23 cellular contexts compared by ENCODE assay signal in genomic region chrX:154652311-154653047, GRCh38. TPM values are rescaled to one million over a fixed set of nuclear protein-coding genes. Genes with fewer than 3 reads are reported as not detected.
DNase-seq lines count a peak whose midpoint lies in the region; ATAC-seq and TF ChIP-seq lines count a peak whose summit lies in the region.
"Had no signal": no experiment of that assay in that cellular context is flagged by ENCODE, and none has a peak within 500 bp of the region (broad histone marks: within the 10 kb centered on the region; RNA-seq: fewer than 3 reads in every experiment).

No MANE protein-coding gene starts in this region.

- no peak overlapping the region for H3K4ac ChIP-seq in IMR-90 (ENCODE audit: low read depth, low read length)

- H3K9me3 ChIP-seq in IMR-90 (ENCODE audit: control insufficient read depth, insufficient read depth, low read length): no peaks in the 10 kb centered on the region; the same call in 1 of the 2 replicates
- H3K9me3 ChIP-seq: BE2C had no signal

- no peak for TF ChIP-seq RAD21 in IMR-90 (IDR thresholded peaks at IDR 0.05; ENCODE audit: low read length)

- H3K27me3 Mint-ChIP-seq in activated naive CD8-positive, alpha-beta T cell treated with anti-CD3 and anti-CD28 coated beads for 36 hours: no peaks in the 10 kb centered on the region
- H3K27me3 Mint-ChIP-seq in activated naive CD8-positive, alpha-beta T cell treated with anti-CD3 and anti-CD28 coated beads, Interleukin-2, amount 50 U/mL, for 24 hours: no peaks in the 10 kb centered on the region

- no peak overlapping the region for H3K9ac ChIP-seq in IMR-90 (ENCODE audit: low read depth, low read length)

- no peak overlapping the region for H4K91ac ChIP-seq in IMR-90 (ENCODE audit: insufficient read depth, low read depth, low read length)

- POLR2A ChIA-PET in IMR-90 (lab: Charles Lee; ENCODE audit: unreplicated experiment) (no interaction called here), GM10248 (lab: Yijun Ruan, JAX) (no interaction called here)

- H3K4me1 Mint-ChIP-seq in activated naive CD8-positive, alpha-beta T cell treated with anti-CD3 and anti-CD28 coated beads for 36 hours: no peaks in the 10 kb centered on the region
- H3K4me1 Mint-ChIP-seq in activated naive CD8-positive, alpha-beta T cell treated with anti-CD3 and anti-CD28 coated beads, Interleukin-2, amount 50 U/mL, for 24 hours: no peaks in the 10 kb centered on the region
- H3K4me1 Mint-ChIP-seq: CD4-positive, CD25-positive, alpha-beta regulatory T cell; CD8-positive, alpha-beta memory T cell; GM23338 had no signal

- H2BK20ac ChIP-seq in IMR-90 (ENCODE audit: low read depth, low read length): no peak overlapping the region

- peak overlapping the region; percentile 55; the same call in 1 of the 2 replicates for H3K4me3 ChIP-seq in IMR-90 (ENCODE audit: insufficient read depth, low read depth, low read length)
- H3K4me3 ChIP-seq: GM23338 had no signal

- dilution Hi-C loops in IMR-90 (cut with HindIII; ENCODE audit: low sequenced_read_pairs, unreplicated experiment): no loop called here

- no peak overlapping the region for H3K56ac ChIP-seq in IMR-90 (ENCODE audit: extremely low read depth, insufficient read depth, low read length)

- no peaks in the 10 kb centered on the region for H3K9me3 Mint-ChIP-seq in activated naive CD8-positive, alpha-beta T cell treated with anti-CD3 and anti-CD28 coated beads for 36 hours
- H3K9me3 Mint-ChIP-seq in activated naive CD8-positive, alpha-beta T cell treated with anti-CD3 and anti-CD28 coated beads, Interleukin-2, amount 50 U/mL, for 24 hours: no peaks in the 10 kb centered on the region
- H3K9me3 Mint-ChIP-seq: CD8-positive, alpha-beta memory T cell; GM23338; HFFc6 had no signal

- no peak overlapping the region for H3K4me2 ChIP-seq in IMR-90 (ENCODE audit: low read depth, low read length)
- H3K4me2 ChIP-seq: GM23338 had no signal

- peak overlapping the region; percentile 25 for H3K4me3 Mint-ChIP-seq in activated naive CD8-positive, alpha-beta T cell treated with anti-CD3 and anti-CD28 coated beads for 36 hours
- no peak overlapping the region for H3K4me3 Mint-ChIP-seq in activated naive CD8-positive, alpha-beta T cell treated with anti-CD3 and anti-CD28 coated beads, Interleukin-2, amount 50 U/mL, for 24 hours
- H3K4me3 Mint-ChIP-seq: CD4-positive, CD25-positive, alpha-beta regulatory T cell; CD8-positive, alpha-beta memory T cell; GM23338; HFFc6 had no signal

- H3K27ac Mint-ChIP-seq in activated naive CD8-positive, alpha-beta T cell treated with anti-CD3 and anti-CD28 coated beads for 36 hours: no peak overlapping the region
- H3K27ac Mint-ChIP-seq in activated naive CD8-positive, alpha-beta T cell treated with anti-CD3 and anti-CD28 coated beads, Interleukin-2, amount 50 U/mL, for 24 hours: no peak overlapping the region
- H3K27ac Mint-ChIP-seq: CD4-positive, CD25-positive, alpha-beta regulatory T cell; CD8-positive, alpha-beta memory T cell; GM23338; HFFc6 had no signal

- TF ChIP-seq CTCF in IMR-90 (conservative IDR thresholded peaks at IDR 0.05; ENCODE audit: low read depth, low read length) (no peak), GM10248 (IDR thresholded peaks at IDR 0.05; ENCODE audit: control extremely low read depth, extremely low read depth, low read depth, missing control alignments) (no peak)

- H3K36me3 Mint-ChIP-seq in activated naive CD8-positive, alpha-beta T cell treated with anti-CD3 and anti-CD28 coated beads for 36 hours: no peaks in the 10 kb centered on the region
- H3K36me3 Mint-ChIP-seq in activated naive CD8-positive, alpha-beta T cell treated with anti-CD3 and anti-CD28 coated beads, Interleukin-2, amount 50 U/mL, for 24 hours (ENCODE audit: low read depth): no peaks in the 10 kb centered on the region
- H3K36me3 Mint-ChIP-seq: CD4-positive, CD25-positive, alpha-beta regulatory T cell; CD8-positive, alpha-beta memory T cell had no signal

- H3K27ac ChIP-seq in IMR-90 (ENCODE audit: insufficient read depth, low read length): no peak overlapping the region
- H3K27ac ChIP-seq: HL-60 had no signal

- intact Hi-C loops in IMR-90 (cut with micrococcal nuclease) (no loop called here), posterior vena cava (cut with DNase I) (no loop called here), Right ventricle myocardium inferior (cut with DNase I) (no loop called here)

- no peak overlapping the region for H3K23ac ChIP-seq in IMR-90 (ENCODE audit: low read depth, low read length)

- no peak for ATAC-seq in activated naive CD8-positive, alpha-beta T cell treated with anti-CD3 and anti-CD28 coated beads, Interleukin-2, amount 50 U/mL, for 24 hours
- ATAC-seq in IMR-90 (ENCODE audit: low read depth) (no peak), Right ventricle myocardium inferior (no peak)
- ATAC-seq: GM23338, HCT116 had no signal

- BruUV-seq in IMR-90 (replicated peaks; lab: Mats Ljungman, UMichigan): no TSS peak

- H4K5ac ChIP-seq in IMR-90 (ENCODE audit: low read depth, low read length): no peak overlapping the region

- H4K8ac ChIP-seq in IMR-90 (ENCODE audit: low read depth in 2 of 2, low read length in 2 of 2): no peak overlapping the region

- H2BK5ac ChIP-seq in IMR-90 (ENCODE audit: low read depth, low read length, poor library complexity, severe bottlenecking): no peak overlapping the region

- 75% methylated on average over 16 of the region's 30 CpGs; no CpG with 5 or more reads in 1 of the 2 experiments for WGBS in IMR-90 (ENCODE audit: extremely low coverage in 2 of 2, insufficient read length in 1 of 2), 2 experiments

- H3K18ac ChIP-seq in IMR-90 (ENCODE audit: low read depth, low read length): no peak overlapping the region

- H2BK120ac ChIP-seq in IMR-90 (ENCODE audit: low read depth, low read length): no peak overlapping the region

- no peaks in the 10 kb centered on the region for H4K20me1 ChIP-seq in IMR-90 (ENCODE audit: insufficient read depth, low read length)

- no peak overlapping the region for H2AFZ ChIP-seq in IMR-90 (replicated peaks; ENCODE audit: low read length, poor library complexity)
- H2AFZ ChIP-seq: GM23338 had no signal

- no peaks in the 10 kb centered on the region; the same call in 1 of the 2 replicates for H3K27me3 ChIP-seq in IMR-90 (ENCODE audit: control insufficient read depth, insufficient read depth, low read length)
- H3K27me3 ChIP-seq: BE2C had no signal

- H3K4me1 ChIP-seq in IMR-90 (ENCODE audit: control insufficient read depth, insufficient read depth, low read length): no peaks in the 10 kb centered on the region
- H3K4me1 ChIP-seq: BE2C had no signal

- TF ChIP-seq POLR2A in IMR-90 (IDR thresholded peaks at IDR 0.05; ENCODE audit: low read depth, low read length): no peak

- no peak overlapping the region for H2BK15ac ChIP-seq in IMR-90 (ENCODE audit: low read depth, low read length)

- CTCF ChIA-PET in IMR-90 (lab: Yijun Ruan, JAX) (no interaction called here), GM10248 (lab: Yijun Ruan, JAX) (no interaction called here)

- H3K14ac ChIP-seq in IMR-90 (replicated peaks; ENCODE audit: low read depth, low read length): no peak overlapping the region

- H3K36me3 ChIP-seq in IMR-90 (ENCODE audit: control insufficient read depth, insufficient read depth, low read length): no peaks in the 10 kb centered on the region
- H3K36me3 ChIP-seq: BE2C had no signal

- no peak for DNase-seq in activated naive CD8-positive, alpha-beta T cell treated with anti-CD3 and anti-CD28 coated beads for 36 hours
- DNase-seq in activated naive CD8-positive, alpha-beta T cell treated with anti-CD3 and anti-CD28 coated beads, Interleukin-2, amount 50 U/mL, for 24 hours: no peak
- DNase-seq in IMR-90 (no peak), islet precursor cell (peak; percentile 31), posterior vena cava (ENCODE audit: low spot score) (peak; percentile 74), activated T-cell treated with anti-CD3 and anti-CD28 coated beads for 4 hours (no peak), Right ventricle myocardium inferior (ENCODE audit: missing footprints) (no peak), GM10248 (ENCODE audit: extremely low spot score) (no peak)
- DNase-seq: ACHN; BE2C; C1 segment of cervical spinal cord; CD4-positive, CD25-positive, alpha-beta regulatory T cell; CD8-positive, alpha-beta memory T cell; COR-L47; DMS 273 treated with DMSO at 0.1 percent for 48 hours; DMS53; DND-41; EL; HFFc6 had no signal

- H3K79me1 ChIP-seq in IMR-90 (ENCODE audit: low read depth in 1 of 2, low read length in 2 of 2): no peaks in the 10 kb centered on the region

- in situ Hi-C loops in IMR-90 (cut with MboI; ENCODE audit: low sequenced_read_pairs): no loop called here

- H3K9me1 ChIP-seq in IMR-90 (ENCODE audit: insufficient read depth, low read length): no peaks in the 10 kb centered on the region

- no peak overlapping the region for H2AK9ac ChIP-seq in IMR-90 (replicated peaks; ENCODE audit: low read depth, low read length, poor library complexity)

- no peak overlapping the region for H2AK5ac ChIP-seq in IMR-90 (ENCODE audit: low read depth, low read length)

TF ChIP-seq in IMR-90, 13 proteins besides CTCF, POLR2A, EP300 and RAD21 (continues in another document):
- TF ChIP-seq SMC3 (IDR thresholded peaks at IDR 0.05; ENCODE audit: low read depth, low read length): no peak
- no peak for TF ChIP-seq MAFK (IDR thresholded peaks at IDR 0.05; ENCODE audit: low read depth, low read length)
- no peak for TF ChIP-seq FOS (IDR thresholded peaks at IDR 0.05; ENCODE audit: low read depth, low read length)
- TF ChIP-seq NFE2L2 (IDR thresholded peaks at IDR 0.05; ENCODE audit: low read depth, low read length): no peak
- TF ChIP-seq CEBPB (IDR thresholded peaks at IDR 0.05; ENCODE audit: low read depth, low read length): no peak
- TF ChIP-seq RFX5 (IDR thresholded peaks at IDR 0.05; ENCODE audit: low read depth, low read length): no peak
- TF ChIP-seq BHLHE40 (IDR thresholded peaks at IDR 0.05; ENCODE audit: low read depth, low read length): no peak

RNA-seq across cellular contexts. Expression of gene CTAG2, which starts 0.9 kb away (rescaled TPM):
- total RNA-seq in activated naive CD8-positive, alpha-beta T cell treated with anti-CD3 and anti-CD28 coated beads for 36 hours: 10 to 100 TPM; 37.2 to 39.6 TPM
- total RNA-seq in IMR-90 (2012; rRNA removed): 23.6 and 27.1 TPM in 2 replicates
- polyA plus RNA-seq in IMR-90 (2012; rRNA removed): 42.5 and 59.8 TPM in 2 replicates
- 37.0 and 64.8 TPM in 2 replicates for polyA plus RNA-seq in IMR-90 (2012; cell fraction: cytosol; rRNA removed)
- 12.3 and 30.0 TPM in 2 replicates for polyA plus RNA-seq in IMR-90 (2012; cell fraction: nucleus; rRNA removed; ENCODE audit: low replicate concordance)
- total RNA-seq in posterior vena cava: 1 to 10 TPM in 1 of 2 donors, not detected in 1; 1.2 TPM
- total RNA-seq in Right ventricle myocardium inferior: not detected
- total RNA-seq: CD4-positive, CD25-positive, alpha-beta regulatory T cell; G401; HFFc6 had no signal
- polyA plus RNA-seq: CD4-positive, CD25-positive, alpha-beta regulatory T cell; CD8-positive, alpha-beta memory T cell; GM23338 had no signal

RNA-seq across cellular contexts. Expression of gene CTAG1B, which starts 33.4 kb away (rescaled TPM):
- total RNA-seq in activated naive CD8-positive, alpha-beta T cell treated with anti-CD3 and anti-CD28 coated beads for 36 hours: not detected
- not detected in 2 replicates for total RNA-seq in IMR-90 (2012; rRNA removed)
- polyA plus RNA-seq in IMR-90 (2012; rRNA removed): not detected in 2 replicates
- not detected in 2 replicates for polyA plus RNA-seq in IMR-90 (2012; cell fraction: cytosol; rRNA removed)
- 0.09 TPM in 1 of 2 replicates, not detected in the other for polyA plus RNA-seq in IMR-90 (2012; cell fraction: nucleus; rRNA removed; ENCODE audit: low replicate concordance)
- not detected for total RNA-seq in posterior vena cava
- total RNA-seq in Right ventricle myocardium inferior: not detected
- total RNA-seq: CD4-positive, CD25-positive, alpha-beta regulatory T cell; CD8-positive, alpha-beta memory T cell; G401; GM23338; HFFc6 had no signal
- polyA plus RNA-seq: CD4-positive, CD25-positive, alpha-beta regulatory T cell; CD8-positive, alpha-beta memory T cell; GM23338 had no signal

Comparison
In these comparisons a context has a peak if more than half of its experiments do, and no peak if none do; other contexts are left out.
1. DNase-seq: peak in islet precursor cell (single experiment) and posterior vena cava (single experiment); none in activated naive CD8-positive, alpha-beta T cell treated with anti-CD3 and anti-CD28 coated beads for 36 hours (single experiment), activated naive CD8-positive, alpha-beta T cell treated with anti-CD3 and anti-CD28 coated beads, Interleukin-2, amount 50 U/mL, for 24 hours (single experiment), IMR-90 (single experiment), activated T-cell treated with anti-CD3 and anti-CD28 coated beads for 4 hours (single experiment), Right ventricle myocardium inferior (single experiment) and GM10248 (single experiment).
2. RNA of gene CTAG2, which starts 0.9 kb away (total RNA-seq): 37.2 to 39.6 TPM in activated naive CD8-positive, alpha-beta T cell treated with anti-CD3 and anti-CD28 coated beads for 36 hours and 23.6 to 27.1 TPM in IMR-90; 1.2 TPM in posterior vena cava and not detected in Right ventricle myocardium inferior (single experiment); every median in the first group is over 10 times any median in the second.